7 cellular contexts compared by ENCODE assay signal in the genomic region with DNA sequence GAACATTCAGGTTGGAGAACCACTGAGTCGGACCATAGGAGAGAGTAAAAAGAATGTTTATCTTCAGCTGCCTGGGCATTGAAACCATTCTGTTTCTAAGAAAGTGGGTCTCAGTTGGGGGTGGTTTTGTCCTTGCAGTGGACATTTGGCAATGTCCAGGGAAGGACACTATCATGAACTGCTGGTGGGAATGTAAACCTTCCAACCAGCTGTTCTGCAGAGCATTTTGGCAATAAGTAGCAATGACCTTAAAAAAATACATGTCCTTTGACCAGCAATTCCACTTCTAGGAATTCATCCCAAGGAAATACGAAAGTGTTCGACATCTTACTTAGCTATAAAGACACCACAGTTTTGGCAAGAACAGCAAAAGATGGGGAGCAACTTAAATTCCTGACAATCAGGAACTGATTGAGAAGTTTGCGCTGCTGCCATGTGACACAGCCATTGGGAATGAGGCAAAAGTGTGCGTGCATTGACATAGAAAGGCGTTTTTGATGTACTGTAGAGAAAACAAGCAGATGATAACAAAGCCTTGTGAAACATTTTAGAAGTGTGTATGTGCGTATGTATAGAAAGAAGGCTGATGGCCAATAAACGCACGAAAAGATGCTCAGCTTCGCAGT.
"Had no signal": no experiment of that assay in that cellular context is flagged by ENCODE, and none has a peak within 500 bp of the region (broad histone marks: within the 10 kb centered on the region; RNA-seq: fewer than 3 reads in every experiment).

No MANE protein-coding gene starts in this region.

- H3K27ac Mint-ChIP-seq: GM23338, H9 had no signal

- H2AFZ ChIP-seq: GM23338 had no signal

- H3K27me3 Mint-ChIP-seq: IgD-negative memory B cell had no signal

- H3K4me3 ChIP-seq: GM23338 had no signal

- H3K4me3 Mint-ChIP-seq: GM23338, H9, IgD-negative memory B cell had no signal

- FAIRE-seq: H1, H54 had no signal

- DNase-seq: H9, HCEC 1CT, KG1 had no signal

- ATAC-seq: GM23338 had no signal

- H3K4me2 ChIP-seq: GM23338 had no signal

- H3K4me1 Mint-ChIP-seq: GM23338 had no signal
